Comparison of ENCODE assay signal across 1 cellular context in the genomic region with DNA sequence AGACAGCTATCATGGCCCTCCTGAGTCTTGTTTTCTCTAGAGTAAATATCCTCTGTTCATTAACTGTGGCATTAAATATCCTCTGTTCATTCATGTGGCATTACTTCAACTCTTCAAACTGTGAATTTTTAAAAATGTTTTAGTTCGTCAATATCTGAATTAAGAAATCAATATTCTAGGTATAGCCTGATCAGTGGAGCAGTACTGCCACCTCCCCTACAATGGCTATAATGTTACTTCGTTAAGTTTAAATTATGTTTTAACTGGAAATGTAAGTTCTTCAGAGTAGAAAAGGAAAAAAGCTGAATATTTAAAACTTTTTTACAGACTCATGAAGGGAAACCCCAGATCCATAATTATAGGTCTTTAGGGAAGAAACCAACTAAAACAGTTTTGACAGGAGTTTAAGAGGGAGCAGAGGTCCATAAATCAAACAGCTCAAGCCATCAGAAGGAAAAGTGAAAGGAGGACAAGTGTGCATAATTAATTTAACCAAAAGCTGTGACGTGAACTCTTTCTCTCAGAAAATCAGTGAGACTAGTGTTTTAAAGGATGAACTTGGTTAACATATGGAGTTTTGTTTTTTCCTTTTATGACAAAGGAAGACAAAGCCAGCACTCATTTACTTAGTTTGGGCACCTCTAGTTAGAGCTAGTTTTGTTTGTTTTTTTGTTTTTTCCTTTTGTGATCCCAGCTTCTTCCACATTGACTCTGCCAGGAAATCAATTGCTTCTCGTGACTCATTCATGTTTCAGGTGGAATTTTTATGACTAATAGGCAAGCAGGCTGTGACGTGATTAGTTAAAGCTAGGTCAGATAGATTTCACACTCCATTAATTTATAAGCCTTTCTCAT.
TF ChIP-seq lines count a peak whose summit lies in the region.

No MANE protein-coding gene starts in this region.

TF ChIP-seq in HEK293, 187 proteins besides CTCF, POLR2A, EP300 and RAD21 (continued from another document):
- TF ChIP-seq, protein P1, sequence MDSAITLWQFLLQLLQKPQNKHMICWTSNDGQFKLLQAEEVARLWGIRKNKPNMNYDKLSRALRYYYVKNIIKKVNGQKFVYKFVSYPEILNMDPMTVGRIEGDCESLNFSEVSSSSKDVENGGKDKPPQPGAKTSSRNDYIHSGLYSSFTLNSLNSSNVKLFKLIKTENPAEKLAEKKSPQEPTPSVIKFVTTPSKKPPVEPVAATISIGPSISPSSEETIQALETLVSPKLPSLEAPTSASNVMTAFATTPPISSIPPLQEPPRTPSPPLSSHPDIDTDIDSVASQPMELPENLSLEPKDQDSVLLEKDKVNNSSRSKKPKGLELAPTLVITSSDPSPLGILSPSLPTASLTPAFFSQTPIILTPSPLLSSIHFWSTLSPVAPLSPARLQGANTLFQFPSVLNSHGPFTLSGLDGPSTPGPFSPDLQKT (IDR thresholded peaks at IDR 0.05; ENCODE audit: borderline replicate concordance, low read depth, low read length): no peak
- no peak for TF ChIP-seq ZNF596 (tag by site-specific recombination; IDR thresholded peaks at IDR 0.05)
- TF ChIP-seq, protein P2, sequence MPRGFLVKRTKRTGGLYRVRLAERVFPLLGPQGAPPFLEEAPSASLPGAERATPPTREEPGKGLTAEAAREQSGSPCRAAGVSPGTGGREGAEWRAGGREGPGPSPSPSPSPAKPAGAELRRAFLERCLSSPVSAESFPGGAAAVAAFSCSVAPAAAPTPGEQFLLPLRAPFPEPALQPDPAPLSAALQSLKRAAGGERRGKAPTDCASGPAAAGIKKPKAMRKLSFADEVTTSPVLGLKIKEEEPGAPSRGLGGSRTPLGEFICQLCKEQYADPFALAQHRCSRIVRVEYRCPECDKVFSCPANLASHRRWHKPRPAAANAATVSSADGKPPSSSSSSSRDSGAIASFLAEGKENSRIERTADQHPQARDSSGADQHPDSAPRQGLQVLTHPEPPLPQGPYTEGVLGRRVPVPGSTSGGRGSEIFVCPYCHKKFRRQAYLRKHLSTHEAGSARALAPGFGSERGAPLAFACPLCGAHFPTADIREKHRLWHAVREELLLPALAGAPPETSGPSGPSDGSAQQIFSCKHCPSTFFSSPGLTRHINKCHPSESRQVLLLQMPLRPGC (tag by site-specific recombination; IDR thresholded peaks at IDR 0.05): 0 out of 2 replicates have a peak, but pooled peaks have one; percentile 40
- no peak for TF ChIP-seq ZNF292 (tag by site-specific recombination; IDR thresholded peaks at IDR 0.05; ENCODE audit: borderline replicate concordance, low read depth)
- TF ChIP-seq, protein P3, sequence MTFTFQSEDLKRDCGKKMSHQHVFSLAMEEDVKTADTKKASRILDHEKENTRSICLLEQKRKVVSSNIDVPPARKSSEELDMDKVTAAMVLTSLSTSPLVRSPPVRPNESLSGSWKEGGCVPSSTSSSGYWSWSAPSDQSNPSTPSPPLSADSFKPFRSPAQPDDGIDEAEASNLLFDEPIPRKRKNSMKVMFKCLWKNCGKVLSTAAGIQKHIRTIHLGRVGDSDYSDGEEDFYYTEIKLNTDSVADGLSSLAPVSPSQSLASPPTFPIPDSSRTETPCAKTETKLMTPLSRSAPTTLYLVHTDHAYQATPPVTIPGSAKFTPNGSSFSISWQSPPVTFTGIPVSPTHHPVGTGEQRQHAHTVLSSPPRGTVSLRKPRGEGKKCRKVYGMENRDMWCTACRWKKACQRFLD (tag by site-specific recombination; IDR thresholded peaks at IDR 0.05): no peak
- no peak for TF ChIP-seq ZNF555 (tag by site-specific recombination; conservative IDR thresholded peaks at IDR 0.05)
- TF ChIP-seq ZNF624 (tag by site-specific recombination; IDR thresholded peaks at IDR 0.05): no peak
- no peak for TF ChIP-seq ZNF777 (tag by site-specific recombination; IDR thresholded peaks at IDR 0.05; ENCODE audit: borderline replicate concordance)
- TF ChIP-seq, protein P4, sequence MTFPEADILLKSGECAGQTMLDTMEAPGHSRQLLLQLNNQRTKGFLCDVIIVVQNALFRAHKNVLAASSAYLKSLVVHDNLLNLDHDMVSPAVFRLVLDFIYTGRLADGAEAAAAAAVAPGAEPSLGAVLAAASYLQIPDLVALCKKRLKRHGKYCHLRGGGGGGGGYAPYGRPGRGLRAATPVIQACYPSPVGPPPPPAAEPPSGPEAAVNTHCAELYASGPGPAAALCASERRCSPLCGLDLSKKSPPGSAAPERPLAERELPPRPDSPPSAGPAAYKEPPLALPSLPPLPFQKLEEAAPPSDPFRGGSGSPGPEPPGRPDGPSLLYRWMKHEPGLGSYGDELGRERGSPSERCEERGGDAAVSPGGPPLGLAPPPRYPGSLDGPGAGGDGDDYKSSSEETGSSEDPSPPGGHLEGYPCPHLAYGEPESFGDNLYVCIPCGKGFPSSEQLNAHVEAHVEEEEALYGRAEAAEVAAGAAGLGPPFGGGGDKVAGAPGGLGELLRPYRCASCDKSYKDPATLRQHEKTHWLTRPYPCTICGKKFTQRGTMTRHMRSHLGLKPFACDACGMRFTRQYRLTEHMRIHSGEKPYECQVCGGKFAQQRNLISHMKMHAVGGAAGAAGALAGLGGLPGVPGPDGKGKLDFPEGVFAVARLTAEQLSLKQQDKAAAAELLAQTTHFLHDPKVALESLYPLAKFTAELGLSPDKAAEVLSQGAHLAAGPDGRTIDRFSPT (tag by site-specific recombination; IDR thresholded peaks at IDR 0.05): peak; percentile 47; the same call in 1 of the 2 replicates
- no peak for TF ChIP-seq ZNF335 (tag by site-specific recombination; conservative IDR thresholded peaks at IDR 0.05)
- TF ChIP-seq GLIS1 (tag by site-specific recombination; IDR thresholded peaks at IDR 0.05): no peak
- TF ChIP-seq, protein P5, sequence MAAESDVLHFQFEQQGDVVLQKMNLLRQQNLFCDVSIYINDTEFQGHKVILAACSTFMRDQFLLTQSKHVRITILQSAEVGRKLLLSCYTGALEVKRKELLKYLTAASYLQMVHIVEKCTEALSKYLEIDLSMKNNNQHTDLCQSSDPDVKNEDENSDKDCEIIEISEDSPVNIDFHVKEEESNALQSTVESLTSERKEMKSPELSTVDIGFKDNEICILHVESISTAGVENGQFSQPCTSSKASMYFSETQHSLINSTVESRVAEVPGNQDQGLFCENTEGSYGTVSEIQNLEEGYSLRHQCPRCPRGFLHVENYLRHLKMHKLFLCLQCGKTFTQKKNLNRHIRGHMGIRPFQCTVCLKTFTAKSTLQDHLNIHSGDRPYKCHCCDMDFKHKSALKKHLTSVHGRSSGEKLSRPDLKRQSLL (tag by site-specific recombination; IDR thresholded peaks at IDR 0.05): no peak
- TF ChIP-seq, protein P6, sequence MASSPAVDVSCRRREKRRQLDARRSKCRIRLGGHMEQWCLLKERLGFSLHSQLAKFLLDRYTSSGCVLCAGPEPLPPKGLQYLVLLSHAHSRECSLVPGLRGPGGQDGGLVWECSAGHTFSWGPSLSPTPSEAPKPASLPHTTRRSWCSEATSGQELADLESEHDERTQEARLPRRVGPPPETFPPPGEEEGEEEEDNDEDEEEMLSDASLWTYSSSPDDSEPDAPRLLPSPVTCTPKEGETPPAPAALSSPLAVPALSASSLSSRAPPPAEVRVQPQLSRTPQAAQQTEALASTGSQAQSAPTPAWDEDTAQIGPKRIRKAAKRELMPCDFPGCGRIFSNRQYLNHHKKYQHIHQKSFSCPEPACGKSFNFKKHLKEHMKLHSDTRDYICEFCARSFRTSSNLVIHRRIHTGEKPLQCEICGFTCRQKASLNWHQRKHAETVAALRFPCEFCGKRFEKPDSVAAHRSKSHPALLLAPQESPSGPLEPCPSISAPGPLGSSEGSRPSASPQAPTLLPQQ (tag by site-specific recombination; IDR thresholded peaks at IDR 0.05): no peak
- TF ChIP-seq, protein P7, sequence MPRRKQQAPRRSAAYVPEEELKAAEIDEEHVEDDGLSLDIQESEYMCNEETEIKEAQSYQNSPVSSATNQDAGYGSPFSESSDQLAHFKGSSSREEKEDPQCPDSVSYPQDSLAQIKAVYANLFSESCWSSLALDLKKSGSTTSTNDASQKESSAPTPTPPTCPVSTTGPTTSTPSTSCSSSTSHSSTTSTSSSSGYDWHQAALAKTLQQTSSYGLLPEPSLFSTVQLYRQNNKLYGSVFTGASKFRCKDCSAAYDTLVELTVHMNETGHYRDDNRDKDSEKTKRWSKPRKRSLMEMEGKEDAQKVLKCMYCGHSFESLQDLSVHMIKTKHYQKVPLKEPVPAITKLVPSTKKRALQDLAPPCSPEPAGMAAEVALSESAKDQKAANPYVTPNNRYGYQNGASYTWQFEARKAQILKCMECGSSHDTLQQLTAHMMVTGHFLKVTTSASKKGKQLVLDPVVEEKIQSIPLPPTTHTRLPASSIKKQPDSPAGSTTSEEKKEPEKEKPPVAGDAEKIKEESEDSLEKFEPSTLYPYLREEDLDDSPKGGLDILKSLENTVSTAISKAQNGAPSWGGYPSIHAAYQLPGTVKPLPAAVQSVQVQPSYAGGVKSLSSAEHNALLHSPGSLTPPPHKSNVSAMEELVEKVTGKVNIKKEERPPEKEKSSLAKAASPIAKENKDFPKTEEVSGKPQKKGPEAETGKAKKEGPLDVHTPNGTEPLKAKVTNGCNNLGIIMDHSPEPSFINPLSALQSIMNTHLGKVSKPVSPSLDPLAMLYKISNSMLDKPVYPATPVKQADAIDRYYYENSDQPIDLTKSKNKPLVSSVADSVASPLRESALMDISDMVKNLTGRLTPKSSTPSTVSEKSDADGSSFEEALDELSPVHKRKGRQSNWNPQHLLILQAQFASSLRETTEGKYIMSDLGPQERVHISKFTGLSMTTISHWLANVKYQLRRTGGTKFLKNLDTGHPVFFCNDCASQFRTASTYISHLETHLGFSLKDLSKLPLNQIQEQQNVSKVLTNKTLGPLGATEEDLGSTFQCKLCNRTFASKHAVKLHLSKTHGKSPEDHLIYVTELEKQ (tag by site-specific recombination; IDR thresholded peaks at IDR 0.05; ENCODE audit: borderline replicate concordance): 0 out of 2 replicates have a peak, but pooled peaks have one; percentile 8
- TF ChIP-seq ZNF600 (tag by site-specific recombination; IDR thresholded peaks at IDR 0.05): no peak
- no peak for TF ChIP-seq MZF1 (tag by site-specific recombination; IDR thresholded peaks at IDR 0.05; ENCODE audit: borderline replicate concordance)
- TF ChIP-seq, protein P8, sequence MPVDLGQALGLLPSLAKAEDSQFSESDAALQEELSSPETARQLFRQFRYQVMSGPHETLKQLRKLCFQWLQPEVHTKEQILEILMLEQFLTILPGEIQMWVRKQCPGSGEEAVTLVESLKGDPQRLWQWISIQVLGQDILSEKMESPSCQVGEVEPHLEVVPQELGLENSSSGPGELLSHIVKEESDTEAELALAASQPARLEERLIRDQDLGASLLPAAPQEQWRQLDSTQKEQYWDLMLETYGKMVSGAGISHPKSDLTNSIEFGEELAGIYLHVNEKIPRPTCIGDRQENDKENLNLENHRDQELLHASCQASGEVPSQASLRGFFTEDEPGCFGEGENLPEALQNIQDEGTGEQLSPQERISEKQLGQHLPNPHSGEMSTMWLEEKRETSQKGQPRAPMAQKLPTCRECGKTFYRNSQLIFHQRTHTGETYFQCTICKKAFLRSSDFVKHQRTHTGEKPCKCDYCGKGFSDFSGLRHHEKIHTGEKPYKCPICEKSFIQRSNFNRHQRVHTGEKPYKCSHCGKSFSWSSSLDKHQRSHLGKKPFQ (tag by site-specific recombination; IDR thresholded peaks at IDR 0.05): no peak
- no peak for TF ChIP-seq ZNF621 (tag by site-specific recombination; IDR thresholded peaks at IDR 0.05)
- no peak for TF ChIP-seq ZNF221 (tag by site-specific recombination; IDR thresholded peaks at IDR 0.05; ENCODE audit: borderline replicate concordance)
- no peak for TF ChIP-seq GLI4 (tag by site-specific recombination; IDR thresholded peaks at IDR 0.05)
- TF ChIP-seq SCRT2 (tag by site-specific recombination; IDR thresholded peaks at IDR 0.05): no peak
- no peak for TF ChIP-seq SCRT1 (tag by site-specific recombination; IDR thresholded peaks at IDR 0.05; ENCODE audit: borderline replicate concordance)
- TF ChIP-seq YY2 (tag by site-specific recombination; IDR thresholded peaks at IDR 0.05): no peak
- TF ChIP-seq ZNF239 (tag by site-specific recombination; IDR thresholded peaks at IDR 0.05): no peak
- TF ChIP-seq ZNF404 (tag by site-specific recombination; IDR thresholded peaks at IDR 0.05): no peak
- TF ChIP-seq, protein P9, sequence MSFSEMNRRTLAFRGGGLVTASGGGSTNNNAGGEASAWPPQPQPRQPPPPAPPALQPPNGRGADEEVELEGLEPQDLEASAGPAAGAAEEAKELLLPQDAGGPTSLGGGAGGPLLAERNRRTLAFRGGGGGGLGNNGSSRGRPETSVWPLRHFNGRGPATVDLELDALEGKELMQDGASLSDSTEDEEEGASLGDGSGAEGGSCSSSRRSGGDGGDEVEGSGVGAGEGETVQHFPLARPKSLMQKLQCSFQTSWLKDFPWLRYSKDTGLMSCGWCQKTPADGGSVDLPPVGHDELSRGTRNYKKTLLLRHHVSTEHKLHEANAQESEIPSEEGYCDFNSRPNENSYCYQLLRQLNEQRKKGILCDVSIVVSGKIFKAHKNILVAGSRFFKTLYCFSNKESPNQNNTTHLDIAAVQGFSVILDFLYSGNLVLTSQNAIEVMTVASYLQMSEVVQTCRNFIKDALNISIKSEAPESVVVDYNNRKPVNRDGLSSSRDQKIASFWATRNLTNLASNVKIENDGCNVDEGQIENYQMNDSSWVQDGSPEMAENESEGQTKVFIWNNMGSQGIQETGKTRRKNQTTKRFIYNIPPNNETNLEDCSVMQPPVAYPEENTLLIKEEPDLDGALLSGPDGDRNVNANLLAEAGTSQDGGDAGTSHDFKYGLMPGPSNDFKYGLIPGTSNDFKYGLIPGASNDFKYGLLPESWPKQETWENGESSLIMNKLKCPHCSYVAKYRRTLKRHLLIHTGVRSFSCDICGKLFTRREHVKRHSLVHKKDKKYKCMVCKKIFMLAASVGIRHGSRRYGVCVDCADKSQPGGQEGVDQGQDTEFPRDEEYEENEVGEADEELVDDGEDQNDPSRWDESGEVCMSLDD (tag by site-specific recombination; IDR thresholded peaks at IDR 0.05): no peak
- no peak for TF ChIP-seq ZNF155 (tag by site-specific recombination; IDR thresholded peaks at IDR 0.05)
- no peak for TF ChIP-seq ZNF677 (tag by site-specific recombination; IDR thresholded peaks at IDR 0.05)
- TF ChIP-seq, protein P10, sequence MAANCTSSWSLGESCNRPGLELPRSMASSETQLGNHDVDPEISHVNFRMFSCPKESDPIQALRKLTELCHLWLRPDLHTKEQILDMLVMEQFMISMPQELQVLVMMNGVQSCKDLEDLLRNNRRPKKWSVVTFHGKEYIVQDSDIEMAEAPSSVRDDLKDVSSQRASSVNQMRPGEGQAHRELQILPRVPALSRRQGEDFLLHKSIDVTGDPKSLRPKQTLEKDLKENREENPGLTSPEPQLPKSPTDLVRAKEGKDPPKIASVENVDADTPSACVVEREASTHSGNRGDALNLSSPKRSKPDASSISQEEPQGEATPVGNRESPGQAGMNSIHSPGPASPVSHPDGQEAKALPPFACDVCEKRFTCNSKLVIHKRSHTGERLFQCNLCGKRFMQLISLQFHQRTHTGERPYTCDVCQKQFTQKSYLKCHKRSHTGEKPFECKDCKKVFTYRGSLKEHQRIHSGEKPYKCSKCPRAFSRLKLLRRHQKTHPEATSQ (tag by site-specific recombination; IDR thresholded peaks at IDR 0.05): no peak
- no peak for TF ChIP-seq ZNF416 (tag by site-specific recombination; IDR thresholded peaks at IDR 0.05)
